In the genomic region with DNA sequence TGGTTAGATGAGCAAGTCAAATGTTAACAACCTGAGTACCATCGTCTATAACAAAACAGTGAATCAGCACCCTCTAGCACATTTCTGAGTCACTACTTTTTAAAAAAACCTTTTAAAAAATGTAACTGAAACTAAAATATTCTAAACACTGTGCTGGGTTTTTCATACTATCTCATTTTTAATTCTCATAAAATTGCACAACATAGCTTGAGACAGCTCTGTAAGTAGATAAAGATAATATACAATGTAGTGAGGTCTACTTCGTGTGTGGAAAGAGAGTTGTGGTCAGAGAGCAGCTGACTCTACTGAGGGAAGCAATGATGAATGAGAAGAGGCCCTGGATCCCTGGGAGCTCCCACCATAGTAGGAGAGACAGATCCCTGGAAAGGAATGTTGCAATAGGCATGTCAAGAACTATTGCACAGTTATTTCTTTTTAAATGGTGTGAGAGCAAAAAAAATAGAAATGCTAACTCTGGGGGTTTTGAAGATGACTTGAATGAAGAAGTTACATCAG, we compare ENCODE assay signal across 9 cellular contexts. TPM values are rescaled to one million over a fixed set of nuclear protein-coding genes. Genes with fewer than 3 reads are reported as not detected.
DNase-seq lines count a peak whose midpoint lies in the region; ATAC-seq and TF ChIP-seq lines count a peak whose summit lies in the region.
"Had no signal": no experiment of that assay in that cellular context is flagged by ENCODE, and none has a peak within 500 bp of the region (broad histone marks: within the 10 kb centered on the region; RNA-seq: fewer than 3 reads in every experiment).

No MANE protein-coding gene starts in this region.

- H3K9me2 ChIP-seq in MM.1S (replicated peaks; ENCODE audit: insufficient read depth, low read length) = no peaks in the 10 kb centered on the region

- no peaks in the 10 kb centered on the region for H3K9me3 Mint-ChIP-seq in natural killer cell treated with Interleukin-12 subunit alpha and Interleukin-12 subunit beta and Interleukin-15 and Interleukin-18, amount 100 ng/mL, for 72 hours
- H3K9me3 Mint-ChIP-seq in CD8-positive, alpha-beta T cell = no peaks in the 10 kb centered on the region
- H3K9me3 Mint-ChIP-seq: activated naive CD4-positive, alpha-beta T cell treated with anti-CD3 and anti-CD28 coated beads, Interleukin-2, amount 50 U/mL, for 24 hours had no signal

- H3K79me2 ChIP-seq in MM.1S (ENCODE audit: low read length) = no peaks in the 10 kb centered on the region

- H3K27ac ChIP-seq in MM.1S (ENCODE audit: low read length) = no peak overlapping the region
- peak overlapping the region; percentile 61 for H3K27ac ChIP-seq in brain microvascular endothelial cell
- H3K27ac ChIP-seq in CD8-positive, alpha-beta T cell (ENCODE audit: low read depth, low read length) = no peak overlapping the region

- peaks cover 55 to 58% of the 10 kb centered on the region in 2 donors for H3K4me1 Mint-ChIP-seq in natural killer cell treated with Interleukin-12 subunit alpha and Interleukin-12 subunit beta and Interleukin-15 and Interleukin-18, amount 100 ng/mL, for 72 hours (ENCODE audit: low read depth in 2 of 2)
- peaks cover 13% of the 10 kb centered on the region for H3K4me1 Mint-ChIP-seq in CD8-positive, alpha-beta T cell (ENCODE audit: low read depth)
- H3K4me1 Mint-ChIP-seq: activated naive CD4-positive, alpha-beta T cell treated with anti-CD3 and anti-CD28 coated beads, Interleukin-2, amount 50 U/mL, for 24 hours had no signal

- H3K27ac Mint-ChIP-seq in natural killer cell treated with Interleukin-12 subunit alpha and Interleukin-12 subunit beta and Interleukin-15 and Interleukin-18, amount 100 ng/mL, for 72 hours = peak overlapping the region; percentile 63 to 87
- H3K27ac Mint-ChIP-seq in CD8-positive, alpha-beta T cell = no peak overlapping the region
- H3K27ac Mint-ChIP-seq: activated naive CD4-positive, alpha-beta T cell treated with anti-CD3 and anti-CD28 coated beads, Interleukin-2, amount 50 U/mL, for 24 hours had no signal

- peak; percentile 81 to 86 for ATAC-seq in natural killer cell treated with Interleukin-12 subunit alpha and Interleukin-12 subunit beta and Interleukin-15 and Interleukin-18, amount 100 ng/mL, for 72 hours
- no peak for ATAC-seq in HG03521 (IDR thresholded peaks at IDR 0.05; ENCODE audit: unreplicated experiment)
- no peak for ATAC-seq in CD8-positive, alpha-beta T cell
- no peak for ATAC-seq in GM18858 (IDR thresholded peaks at IDR 0.05; ENCODE audit: unreplicated experiment)

- intact Hi-C loops in CD8-positive, alpha-beta T cell (cut with DNase I, micrococcal nuclease) = no loop called here

- peak; percentile 79 for DNase-seq in Daoy (ENCODE audit: low read depth)
- peak; percentile 22 for DNase-seq in MM.1S
- DNase-seq in brain microvascular endothelial cell = peak; percentile 94
- DNase-seq in natural killer cell treated with Interleukin-12 subunit alpha and Interleukin-12 subunit beta and Interleukin-15 and Interleukin-18, amount 100 ng/mL, for 72 hours (ENCODE audit: low spot score) = no peak
- no peak for DNase-seq in CD8-positive, alpha-beta T cell
- DNase-seq in dermis blood vessel endothelial cell = no peak

- peaks cover 0 to under 1% of the 10 kb centered on the region in 2 donors for H3K27me3 Mint-ChIP-seq in natural killer cell treated with Interleukin-12 subunit alpha and Interleukin-12 subunit beta and Interleukin-15 and Interleukin-18, amount 100 ng/mL, for 72 hours
- H3K27me3 Mint-ChIP-seq in CD8-positive, alpha-beta T cell (ENCODE audit: low read depth) = peaks cover 7% of the 10 kb centered on the region

- CTCF ChIA-PET in CD8-positive, alpha-beta T cell (lab: Charles Lee) = no interaction called here

- H3K9me3 ChIP-seq in MM.1S (replicated peaks; ENCODE audit: insufficient read depth, low read length) = no peaks in the 10 kb centered on the region
- H3K9me3 ChIP-seq in CD8-positive, alpha-beta T cell (ENCODE audit: low read length) = no peaks in the 10 kb centered on the region

- 0 out of 2 replicates have a peak, but pooled peaks have one; percentile 9 for TF ChIP-seq CTCF in MM.1S (IDR thresholded peaks at IDR 0.05; ENCODE audit: low read length)
- no peak for TF ChIP-seq CTCF in brain microvascular endothelial cell (IDR thresholded peaks at IDR 0.05; ENCODE audit: low read depth, low read length, missing control alignments)
- TF ChIP-seq CTCF in CD8-positive, alpha-beta T cell (IDR thresholded peaks at IDR 0.05) = no peak

- H3K36me3 Mint-ChIP-seq in natural killer cell treated with Interleukin-12 subunit alpha and Interleukin-12 subunit beta and Interleukin-15 and Interleukin-18, amount 100 ng/mL, for 72 hours = peaks cover 5% of the 10 kb centered on the region
- no peaks in the 10 kb centered on the region for H3K36me3 Mint-ChIP-seq in CD8-positive, alpha-beta T cell
- H3K36me3 Mint-ChIP-seq: activated naive CD4-positive, alpha-beta T cell treated with anti-CD3 and anti-CD28 coated beads, Interleukin-2, amount 50 U/mL, for 24 hours had no signal

- H3K27me3 ChIP-seq in MM.1S (replicated peaks; ENCODE audit: insufficient read depth, low read length) (no peaks in the 10 kb centered on the region), brain microvascular endothelial cell (replicated peaks) (no peaks in the 10 kb centered on the region)
- H3K27me3 ChIP-seq in CD8-positive, alpha-beta T cell (ENCODE audit: insufficient read depth, low read length) = no peaks in the 10 kb centered on the region

- POLR2A ChIA-PET in CD8-positive, alpha-beta T cell (lab: Charles Lee) = no interaction called here

- in situ Hi-C loops in brain microvascular endothelial cell (cut with HindIII; ENCODE audit: low pct_ligation_motif_present, low sequenced_read_pairs) = no loop called here

- no peaks in the 10 kb centered on the region for H4K20me1 ChIP-seq in MM.1S (ENCODE audit: insufficient read depth, low read length)

- peaks cover 21% of the 10 kb centered on the region; the same call in 1 of the 2 replicates for H3F3A ChIP-seq in MM.1S (ENCODE audit: insufficient read depth, low read length)

- 0 out of 2 replicates have a peak overlapping the region, but pooled peaks have one; percentile 7 for H3K4me2 ChIP-seq in MM.1S (ENCODE audit: low read depth, low read length)

- H3K36me3 ChIP-seq in MM.1S (replicated peaks; ENCODE audit: insufficient read depth, low read length) (no peaks in the 10 kb centered on the region), brain microvascular endothelial cell (replicated peaks) (no peaks in the 10 kb centered on the region)
- no peaks in the 10 kb centered on the region for H3K36me3 ChIP-seq in CD8-positive, alpha-beta T cell (ENCODE audit: insufficient read depth, low read length)

- H3K4me3 Mint-ChIP-seq in natural killer cell treated with Interleukin-12 subunit alpha and Interleukin-12 subunit beta and Interleukin-15 and Interleukin-18, amount 100 ng/mL, for 72 hours = peak overlapping the region; percentile 64
- H3K4me3 Mint-ChIP-seq in CD8-positive, alpha-beta T cell = no peak overlapping the region
- H3K4me3 Mint-ChIP-seq: activated naive CD4-positive, alpha-beta T cell treated with anti-CD3 and anti-CD28 coated beads, Interleukin-2, amount 50 U/mL, for 24 hours had no signal

- no peak overlapping the region for H3K9ac ChIP-seq in MM.1S (ENCODE audit: low read length)

- H3K4me3 ChIP-seq in MM.1S (ENCODE audit: low read length) (no peak overlapping the region), brain microvascular endothelial cell (ENCODE audit: low read depth, low read length) (no peak overlapping the region)
- no peak overlapping the region for H3K4me3 ChIP-seq in CD8-positive, alpha-beta T cell (ENCODE audit: low read depth, low read length)

- H2AFZ ChIP-seq in MM.1S (ENCODE audit: low read length) = no peak overlapping the region

- peaks cover 51% of the 10 kb centered on the region for H3K4me1 ChIP-seq in MM.1S (ENCODE audit: low read length)
- H3K4me1 ChIP-seq in CD8-positive, alpha-beta T cell (ENCODE audit: insufficient read depth, low read length) = no peaks in the 10 kb centered on the region

RNA-seq across cellular contexts. Expression of a gene that starts 13.6 kb away (rescaled TPM):
- total RNA-seq in Daoy (2014; rRNA removed; shearing (Covaris generic)) = 6.0 and 11.7 TPM in 2 replicates
- total RNA-seq in natural killer cell treated with Interleukin-12 subunit alpha and Interleukin-12 subunit beta and Interleukin-15 and Interleukin-18, amount 100 ng/mL, for 72 hours = 1 to 10 TPM; 8.0 to 9.6 TPM
- 1 to 10 TPM; 2.9 to 3.4 TPM for total RNA-seq in CD8-positive, alpha-beta T cell
- 0.33 and 0.85 TPM in 2 replicates for total RNA-seq in dermis blood vessel endothelial cell

Comparison
In these comparisons a context has a peak if more than half of its experiments do, and no peak if none do; other contexts are left out.
1. DNase-seq: peak in Daoy (single experiment), MM.1S (single experiment) and brain microvascular endothelial cell (single experiment); none in natural killer cell treated with Interleukin-12 subunit alpha and Interleukin-12 subunit beta and Interleukin-15 and Interleukin-18, amount 100 ng/mL, for 72 hours (single experiment), CD8-positive, alpha-beta T cell (0 of 7) and dermis blood vessel endothelial cell (single experiment).
2. ATAC-seq: peak in natural killer cell treated with Interleukin-12 subunit alpha and Interleukin-12 subunit beta and Interleukin-15 and Interleukin-18, amount 100 ng/mL, for 72 hours (2 of 2); none in HG03521 (single experiment), CD8-positive, alpha-beta T cell (single experiment) and GM18858 (single experiment).